ENCODE assay signal across 17 cellular contexts in the genomic region with DNA sequence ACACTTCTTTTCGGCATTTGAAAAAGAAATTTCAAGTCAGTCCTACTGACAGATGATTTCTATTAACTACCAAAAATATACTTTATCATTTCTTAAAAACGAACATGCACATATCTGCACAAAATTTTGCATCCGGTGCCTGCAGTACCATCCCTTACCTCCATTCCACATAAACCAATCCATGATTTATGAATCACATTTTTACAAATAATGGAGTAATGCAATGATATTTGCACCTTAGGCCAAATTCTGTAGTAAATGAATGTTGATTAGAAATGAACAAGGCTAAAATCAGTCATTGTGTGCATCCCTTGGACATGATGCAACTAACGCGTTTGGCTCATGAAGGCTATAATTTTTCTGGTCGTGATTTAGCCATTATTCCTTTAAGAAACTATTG. TPM values are rescaled to one million over a fixed set of nuclear protein-coding genes. Genes with fewer than 3 reads are reported as not detected.
DNase-seq lines count a peak whose midpoint lies in the region; ATAC-seq and TF ChIP-seq lines count a peak whose summit lies in the region.
"Had no signal": no experiment of that assay in that cellular context is flagged by ENCODE, and none has a peak within 500 bp of the region (broad histone marks: within the 10 kb centered on the region; RNA-seq: fewer than 3 reads in every experiment).

No MANE protein-coding gene starts in this region.

- H4K20me1 ChIP-seq in osteoblast (ENCODE audit: insufficient read depth, low read length) = no peaks in the 10 kb centered on the region

- H3K27me3 ChIP-seq in BE2C (no peaks in the 10 kb centered on the region), osteoblast (ENCODE audit: insufficient read depth, low read length) (no peaks in the 10 kb centered on the region)

- no peak overlapping the region for H3K4me3 ChIP-seq in BE2C (ENCODE audit: low read depth, low read length)
- H3K4me3 ChIP-seq in osteoblast (ENCODE audit: insufficient read depth, low read length) = no peak overlapping the region
- H3K4me3 ChIP-seq: GM23248 had no signal

- no peak for DNase-seq in BE2C
- no peak for DNase-seq in chondrocyte (ENCODE audit: low spot score)
- DNase-seq in mesothelial cell of epicardium (ENCODE audit: low spot score in 2 of 2, unreplicated experiment in 2 of 2) = no peak
- peak; percentile 1 for DNase-seq in osteoblast (ENCODE audit: insufficient read length, low spot score, missing footprints)
- DNase-seq in OCI-M1 (lab: John Stamatoyannopoulos, UW) = no peak
- DNase-seq in MV-4-11 (lab: John Stamatoyannopoulos, UW) = no peak
- no peak for DNase-seq in NCI-H2081 (lab: John Stamatoyannopoulos, UW)
- DNase-seq: 8988T; C1 segment of cervical spinal cord; Calu3; CD4-positive, alpha-beta T cell; DMS 273 treated with DMSO at 0.1 percent for 48 hours; GM23248 had no signal

- H3K36me3 Mint-ChIP-seq in chondrocyte (ENCODE audit: low read depth) (no peaks in the 10 kb centered on the region), mesothelial cell of epicardium (no peaks in the 10 kb centered on the region)

- H3K27ac Mint-ChIP-seq in chondrocyte (ENCODE audit: unreplicated experiment) = no peak overlapping the region
- no peak overlapping the region for H3K27ac Mint-ChIP-seq in mesothelial cell of epicardium
- H3K27ac Mint-ChIP-seq: CD4-positive, alpha-beta T cell had no signal

- H3K4me3 Mint-ChIP-seq in chondrocyte (ENCODE audit: unreplicated experiment) (no peak overlapping the region), mesothelial cell of epicardium (no peak overlapping the region)
- H3K4me3 Mint-ChIP-seq: CD4-positive, alpha-beta T cell had no signal

- H3K27me3 Mint-ChIP-seq in chondrocyte (ENCODE audit: low read depth) (no peaks in the 10 kb centered on the region), mesothelial cell of epicardium (ENCODE audit: low read depth) (no peaks in the 10 kb centered on the region)
- H3K27me3 Mint-ChIP-seq: CD4-positive, alpha-beta T cell had no signal

- TF ChIP-seq CTCF in BE2C (IDR thresholded peaks at IDR 0.05; ENCODE audit: low read depth, low read length) (peak; percentile 24; the same call in 1 of the 2 replicates), chondrocyte (IDR thresholded peaks at IDR 0.05) (peak; percentile 15), mesothelial cell of epicardium (IDR thresholded peaks at IDR 0.05; ENCODE audit: unreplicated experiment) (peak; percentile 44), osteoblast (IDR thresholded peaks at IDR 0.05; ENCODE audit: extremely low read depth, low read depth, low read length) (no peak)

- no peak overlapping the region for H3K4me2 ChIP-seq in osteoblast (ENCODE audit: insufficient read depth, low read length)

- no peaks in the 10 kb centered on the region for H3K9me3 ChIP-seq in BE2C
- no peaks in the 10 kb centered on the region for H3K9me3 ChIP-seq in osteoblast (ENCODE audit: low read depth, low read length)

- ATAC-seq in HG03097 (IDR thresholded peaks at IDR 0.05; ENCODE audit: low FRiP score, unreplicated experiment) = no peak
- ATAC-seq: HCT116 had no signal

- H3K4me1 Mint-ChIP-seq in chondrocyte (ENCODE audit: low read depth) (peaks cover 5% of the 10 kb centered on the region), mesothelial cell of epicardium (peaks cover 15% of the 10 kb centered on the region)

- H3K36me3 ChIP-seq in BE2C (no peaks in the 10 kb centered on the region), osteoblast (ENCODE audit: insufficient read depth, low read length) (no peaks in the 10 kb centered on the region)

- H2AFZ ChIP-seq in osteoblast (ENCODE audit: low read length) = no peak overlapping the region
- H2AFZ ChIP-seq: GM23248 had no signal

- H3K4me1 ChIP-seq in BE2C (peaks cover 25% of the 10 kb centered on the region), osteoblast (ENCODE audit: insufficient read depth, low read length) (no peaks in the 10 kb centered on the region)

- H3K9me3 Mint-ChIP-seq in chondrocyte (ENCODE audit: low read depth) = no peaks in the 10 kb centered on the region
- peaks cover 6% of the 10 kb centered on the region for H3K9me3 Mint-ChIP-seq in mesothelial cell of epicardium

- no peaks in the 10 kb centered on the region for H3K79me2 ChIP-seq in osteoblast (ENCODE audit: insufficient read depth, low read length)

- no peak overlapping the region for H3K27ac ChIP-seq in osteoblast (ENCODE audit: low read depth, low read length)
- H3K27ac ChIP-seq: GM23248 had no signal

RNA-seq across cellular contexts. Expression of a gene that starts 46.5 kb away (rescaled TPM):
- 53.8 TPM for polyA plus RNA-seq in BE2C (2012; ENCODE audit: insufficient read depth, insufficient read length, low read depth)
- total RNA-seq in chondrocyte (1.7 to 11.1 TPM (median 2.8 TPM) in 3 replicates), mesothelial cell of epicardium (82.3 to 90.3 TPM (median 82.4 TPM) in 3 replicates), osteoblast (under 0.01 and 0.36 TPM in 2 replicates)
- total RNA-seq: Calu3; CD4-positive, alpha-beta T cell; Daoy; G401 had no signal
